In genomic region chr9:127783111-127783621, GRCh38 we compare ENCODE assay signal across 8 cellular contexts. TPM values are rescaled to one million over a fixed set of nuclear protein-coding genes. Genes with fewer than 3 reads are reported as not detected.
DNase-seq lines count a peak whose midpoint lies in the region; ATAC-seq and TF ChIP-seq lines count a peak whose summit lies in the region.

No MANE protein-coding gene starts in this region.

- DNase-seq in Jurkat, Clone E6-1 (ENCODE audit: low read depth, low spot score): peak; percentile 89
- peak; percentile 39 to 48 for DNase-seq in activated CD8-positive, alpha-beta memory T cell treated with anti-CD3 and anti-CD28 coated beads for 1 hour (ENCODE audit: extremely low read depth in 1 of 2, low read depth in 1 of 2)
- DNase-seq in Right ventricle myocardium inferior (ENCODE audit: missing footprints) (peak; percentile 83), iPS-NIHi11 (ENCODE audit: low spot score) (no peak), HAP-1 (ENCODE audit: low spot score in 2 of 2) (no peak), glutamatergic neuron (no peak), NCI-H2029 treated with DMSO at 0.1 percent for 48 hours (lab: John Stamatoyannopoulos, UW) (no peak)
- DNase-seq in stimulated activated CD8-positive, alpha-beta memory T cell treated with anti-CD3 and anti-CD28 coated beads, Interleukin-12 subunit alpha, Interleukin-12 subunit beta, amount 100 ng/mL, for 24 hours (ENCODE audit: extremely low read depth): peak; percentile 45

- peak overlapping the region; percentile 40 for H3K4me3 ChIP-seq in Jurkat, Clone E6-1 (ENCODE audit: low read length)
- no peak overlapping the region for H3K4me3 ChIP-seq in HAP-1

- no peak overlapping the region for H3K27ac Mint-ChIP-seq in glutamatergic neuron (ENCODE audit: unreplicated experiment)

- peaks cover 11% of the 10 kb centered on the region for H3K9me3 Mint-ChIP-seq in glutamatergic neuron (ENCODE audit: unreplicated experiment)

- ATAC-seq in Right ventricle myocardium inferior: no peak

- intact Hi-C loops in Right ventricle myocardium inferior (cut with DNase I): no loop called here

- H3K36me3 Mint-ChIP-seq in glutamatergic neuron (ENCODE audit: unreplicated experiment): no peaks in the 10 kb centered on the region

- peaks cover 5% of the 10 kb centered on the region for H3K4me1 ChIP-seq in HAP-1

- TF ChIP-seq CTCF in glutamatergic neuron (IDR thresholded peaks at IDR 0.05; ENCODE audit: partially characterized antibody, unreplicated experiment): no peak

- H3K4me3 Mint-ChIP-seq in glutamatergic neuron (ENCODE audit: unreplicated experiment): no peak overlapping the region

- peaks cover 9% of the 10 kb centered on the region for H3K4me1 Mint-ChIP-seq in glutamatergic neuron (ENCODE audit: low read depth, unreplicated experiment)

- peaks cover 18% of the 10 kb centered on the region for H3K36me3 ChIP-seq in HAP-1 (replicated peaks)

- in situ Hi-C loops in HAP-1 (cut with MboI; ENCODE audit: low sequenced_read_pairs): loop anchor here (5.0 kb wide), 1 partner anchor 46 kb away; the partner anchor contains the start of gene TOR2A

- H3K27me3 ChIP-seq in HAP-1 (ENCODE audit: low read depth): no peaks in the 10 kb centered on the region

- H3K9me3 ChIP-seq in HAP-1: no peaks in the 10 kb centered on the region

- peaks cover 4% of the 10 kb centered on the region for H3K27me3 Mint-ChIP-seq in glutamatergic neuron (ENCODE audit: unreplicated experiment)

RNA-seq across cellular contexts. Expression of gene CDK9, which starts 2.7 kb away (rescaled TPM):
- polyA plus RNA-seq in Jurkat, Clone E6-1 (2012; ENCODE audit: insufficient read depth, insufficient read length): 75.2 TPM
- total RNA-seq in Right ventricle myocardium inferior: 49.9 TPM
- 83.9 TPM for total RNA-seq in glutamatergic neuron (ENCODE audit: unreplicated experiment)

RNA-seq across cellular contexts. Expression of gene SH2D3C, which starts 4.7 kb away (rescaled TPM):
- polyA plus RNA-seq in Jurkat, Clone E6-1 (2012; ENCODE audit: insufficient read depth, insufficient read length): 18.3 TPM
- total RNA-seq in Right ventricle myocardium inferior (21.3 TPM), glutamatergic neuron (ENCODE audit: unreplicated experiment) (71.7 TPM)

RNA-seq across cellular contexts. Expression of gene FPGS, which starts 19.5 kb away (rescaled TPM):
- polyA plus RNA-seq in Jurkat, Clone E6-1 (2012; ENCODE audit: insufficient read depth, insufficient read length): 82.1 TPM
- total RNA-seq in Right ventricle myocardium inferior (30.2 TPM), glutamatergic neuron (ENCODE audit: unreplicated experiment) (44.2 TPM)

RNA-seq across cellular contexts. Expression of gene TOR2A, which starts 48.1 kb away (rescaled TPM):
- 14.7 TPM for polyA plus RNA-seq in Jurkat, Clone E6-1 (2012; ENCODE audit: insufficient read depth, insufficient read length)
- total RNA-seq in Right ventricle myocardium inferior (3.8 TPM), glutamatergic neuron (ENCODE audit: unreplicated experiment) (27.5 TPM)

Comparison
In these comparisons a context has a peak if more than half of its experiments do, and no peak if none do; other contexts are left out.
1. DNase-seq: peak in Jurkat, Clone E6-1 (single experiment), activated CD8-positive, alpha-beta memory T cell treated with anti-CD3 and anti-CD28 coated beads for 1 hour (2 of 2), Right ventricle myocardium inferior (single experiment) and stimulated activated CD8-positive, alpha-beta memory T cell treated with anti-CD3 and anti-CD28 coated beads, Interleukin-12 subunit alpha, Interleukin-12 subunit beta, amount 100 ng/mL, for 24 hours (single experiment); none in iPS-NIHi11 (single experiment), HAP-1 (0 of 2), glutamatergic neuron (single experiment) and NCI-H2029 treated with DMSO at 0.1 percent for 48 hours (single experiment).